Comparison of ENCODE assay signal across 1 cellular context in genomic region chr15:40044717-40045571, GRCh38.
TF ChIP-seq lines count a peak whose summit lies in the region.

No MANE protein-coding gene starts in this region.

TF ChIP-seq in K562, 482 proteins besides CTCF, POLR2A, EP300 and RAD21 (continued from another document and continues in another):
- TF ChIP-seq CREM (IDR thresholded peaks at IDR 0.05; ENCODE audit: low read depth) (peak; percentile 91), BCLAF1 (IDR thresholded peaks at IDR 0.05; ENCODE audit: borderline replicate concordance in 1 of 2, control insufficient read depth in 1 of 2, low read depth in 2 of 2, low read length in 1 of 2) (no peak), DEAF1 (CRISPR knock-in tag; IDR thresholded peaks at IDR 0.05) (peak; percentile 88), DDX20 (tag; IDR thresholded peaks at IDR 0.05; ENCODE audit: low read depth) (no peak), CTBP1 (IDR thresholded peaks at IDR 0.05; ENCODE audit: borderline replicate concordance) (peak; percentile 85; the same call in 1 of the 2 replicates), HMG20A (CRISPR knock-in tag; conservative IDR thresholded peaks at IDR 0.05) (no peak), ETS1 (conservative IDR thresholded peaks at IDR 0.05; ENCODE audit: control insufficient read depth, low read depth, low read length) (no peak), HMBOX1 (IDR thresholded peaks at IDR 0.05) (no peak), HOXB6 (CRISPR knock-in tag; IDR thresholded peaks at IDR 0.05; ENCODE audit: borderline replicate concordance) (no peak), RBM39 (optimal IDR thresholded peaks at IDR 0.05; ENCODE audit: low read depth, low read length) (peak; percentile 66), PKNOX1 (IDR thresholded peaks at IDR 0.05) (no peak), PRPF4 (IDR thresholded peaks at IDR 0.05; ENCODE audit: insufficient read depth, low read depth, low read length, poor library complexity, severe bottlenecking) (no peak), SNAPC5 (CRISPR knock-in tag; IDR thresholded peaks at IDR 0.05) (no peak), ZNF143 (CRISPR knock-in tag; IDR thresholded peaks at IDR 0.05) (no peak), LCOR (CRISPR knock-in tag; IDR thresholded peaks at IDR 0.05) (peak; percentile 84; the same call in 1 of the 2 replicates), PPARD (CRISPR knock-in tag; IDR thresholded peaks at IDR 0.05) (no peak), MCM3 (IDR thresholded peaks at IDR 0.05) (no peak), CEBPG (CRISPR knock-in tag; IDR thresholded peaks at IDR 0.05) (no peak), CEBPG (tag; conservative IDR thresholded peaks at IDR 0.05 in 1 of 2, IDR thresholded peaks at IDR 0.05 in 1 of 2) (no peak), SIRT6 (IDR thresholded peaks at IDR 0.05; ENCODE audit: low read depth, low read length) (no peak), IRF9 (tag; IDR thresholded peaks at IDR 0.05) (no peak), ZNF324 (CRISPR knock-in tag; IDR thresholded peaks at IDR 0.05) (no peak), SMARCA5 (IDR thresholded peaks at IDR 0.05) (no peak), ZNF398 (CRISPR knock-in tag; IDR thresholded peaks at IDR 0.05) (no peak), NELFE (IDR thresholded peaks at IDR 0.05; ENCODE audit: insufficient read depth, insufficient read length) (no peak), ZBTB1 (CRISPR knock-in tag; IDR thresholded peaks at IDR 0.05; ENCODE audit: borderline replicate concordance, low read depth) (no peak), ETV5 (CRISPR knock-in tag; IDR thresholded peaks at IDR 0.05; ENCODE audit: low read depth) (0 out of 2 replicates have a peak, but pooled peaks have one; percentile 50), SRSF7 (optimal IDR thresholded peaks at IDR 0.05; ENCODE audit: low read depth, low read length) (no peak), POU5F1 (IDR thresholded peaks at IDR 0.05; ENCODE audit: borderline replicate concordance, low read depth, low read length, partially characterized antibody) (no peak), TCFL5 (CRISPR knock-in tag; conservative IDR thresholded peaks at IDR 0.05) (no peak), MITF (IDR thresholded peaks at IDR 0.05) (no peak), ESRRB (CRISPR knock-in tag; IDR thresholded peaks at IDR 0.05; ENCODE audit: borderline replicate concordance) (no peak), MCM5 (IDR thresholded peaks at IDR 0.05; ENCODE audit: low read depth) (no peak), ZSCAN32 (CRISPR knock-in tag; IDR thresholded peaks at IDR 0.05) (no peak), MAFF (IDR thresholded peaks at IDR 0.05; ENCODE audit: low read length) (no peak), STAT5B (CRISPR knock-in tag; IDR thresholded peaks at IDR 0.05) (no peak), CUX1 (CRISPR knock-in tag; IDR thresholded peaks at IDR 0.05) (no peak), CHD1 (IDR thresholded peaks at IDR 0.05; ENCODE audit: low read length) (no peak), ARID3B (CRISPR knock-in tag; IDR thresholded peaks at IDR 0.05; ENCODE audit: borderline replicate concordance) (no peak), NCOA6 (IDR thresholded peaks at IDR 0.05) (no peak)
